Comparison of ENCODE assay signal across 16 cellular contexts in genomic region chr14:87712386-87713113, GRCh38.
A peak's percentile ranks its signal among the peaks of the same experiment; 100 is the strongest.
DNase-seq lines count a peak whose midpoint lies in the region; ATAC-seq and TF ChIP-seq lines count a peak whose summit lies in the region.
"Had no signal": no experiment of that assay in that cellular context is flagged by ENCODE, and none has a peak within 500 bp of the region (broad histone marks: within the 10 kb centered on the region; RNA-seq: fewer than 3 reads in every experiment).

No MANE protein-coding gene starts in this region.

- no peak overlapping the region for H3K4ac ChIP-seq in neuronal stem cell (ENCODE audit: low read length)

- H3K36me3 Mint-ChIP-seq in endodermal cell (ENCODE audit: low read depth): no peaks in the 10 kb centered on the region
- H3K36me3 Mint-ChIP-seq in CD4-positive, alpha-beta T cell (ENCODE audit: low read depth): no peaks in the 10 kb centered on the region
- H3K36me3 Mint-ChIP-seq: IgD-negative memory B cell had no signal

- H3K4me2 ChIP-seq in neural cell (ENCODE audit: low read length): no peak overlapping the region
- no peak overlapping the region for H3K4me2 ChIP-seq in neuronal stem cell (ENCODE audit: insufficient read depth, low read length, poor library complexity, severe bottlenecking)

- H2BK12ac ChIP-seq in neuronal stem cell (ENCODE audit: low read length): no peak overlapping the region

- no peak overlapping the region for H2BK15ac ChIP-seq in neuronal stem cell (ENCODE audit: low read length)

- H3K79me2 ChIP-seq in neural cell (replicated peaks; ENCODE audit: insufficient read depth, low read length): no peaks in the 10 kb centered on the region

- 73 to 83% methylated on average over 1 to 6 of the region's 6 CpGs for WGBS in endodermal cell (ENCODE audit: insufficient coverage in 1 of 2, insufficient read length in 1 of 2), 2 experiments
- WGBS in neuronal stem cell (ENCODE audit: extremely low coverage in 2 of 2, insufficient read length in 2 of 2, insufficient replicate concordance in 1 of 2), 2 donors: no CpG with 5 or more reads among the region's 6 CpGs

- intact Hi-C loops in CD4-positive, alpha-beta T cell (cut with DNase I, micrococcal nuclease): no loop called here

- peak; percentile 47 for DNase-seq in D341Med (ENCODE audit: low spot score)
- DNase-seq in NCI-H1694 treated with DMSO at 0.1 percent for 48 hours (lab: John Stamatoyannopoulos, UW): peak; percentile 83
- peak; percentile 61 for DNase-seq in endodermal cell
- DNase-seq in CD4-positive, alpha-beta T cell: no peak
- no peak for DNase-seq in neuronal stem cell (ENCODE audit: low spot score)
- DNase-seq: activated CD8-positive, alpha-beta T cell treated with anti-CD3 and anti-CD28 coated beads for 36 hours; central memory CD4-positive, alpha-beta T cell; effector memory CD8-positive, alpha-beta T cell; testis had no signal

- H3K9ac ChIP-seq in endodermal cell (ENCODE audit: extremely low read depth, low read length, poor library complexity, severe bottlenecking): no peak overlapping the region
- H3K9ac ChIP-seq in neural cell (ENCODE audit: low read length): no peak overlapping the region
- H3K9ac ChIP-seq in neuronal stem cell (ENCODE audit: low read depth, low read length, poor library complexity): no peak overlapping the region

- peaks cover 10% of the 10 kb centered on the region for H3K27me3 Mint-ChIP-seq in endodermal cell (ENCODE audit: insufficient read depth)
- H3K27me3 Mint-ChIP-seq in CD4-positive, alpha-beta T cell: peaks cover 6% of the 10 kb centered on the region
- H3K27me3 Mint-ChIP-seq: activated CD8-positive, alpha-beta T cell treated with anti-CD3 and anti-CD28 coated beads for 36 hours; effector memory CD8-positive, alpha-beta T cell; IgD-negative memory B cell had no signal

- peak; percentile 72 for TF ChIP-seq RAD21 in neural cell (conservative IDR thresholded peaks at IDR 0.05)

- no peaks in the 10 kb centered on the region for H3K9me2 ChIP-seq in neural cell (ENCODE audit: insufficient read depth, low read length)

- no peak overlapping the region for H3K14ac ChIP-seq in neuronal stem cell (ENCODE audit: low read length)

- peak; percentile 69 for TF ChIP-seq CTCF in endodermal cell (conservative IDR thresholded peaks at IDR 0.05)
- TF ChIP-seq CTCF in neural cell (IDR thresholded peaks at IDR 0.05; ENCODE audit: poor library complexity, severe bottlenecking): peak; percentile 64
- no peak for TF ChIP-seq CTCF in CD4-positive, alpha-beta T cell (IDR thresholded peaks at IDR 0.05)

- TF ChIP-seq EP300 in neural cell (conservative IDR thresholded peaks at IDR 0.05; ENCODE audit: poor library complexity, severe bottlenecking): no peak

- H2BK5ac ChIP-seq in neuronal stem cell (ENCODE audit: low read length): no peak overlapping the region

- H3K9me3 ChIP-seq in endodermal cell (ENCODE audit: control insufficient read depth, low read length): no peaks in the 10 kb centered on the region
- no peaks in the 10 kb centered on the region for H3K9me3 ChIP-seq in neural cell (ENCODE audit: low read length)
- H3K9me3 ChIP-seq in CD4-positive, alpha-beta T cell (ENCODE audit: control insufficient read depth, low read length): no peaks in the 10 kb centered on the region
- no peaks in the 10 kb centered on the region for H3K9me3 ChIP-seq in neuronal stem cell (replicated peaks in 1 of 2; ENCODE audit: control insufficient read depth in 2 of 2, insufficient read depth in 1 of 2, low read depth in 1 of 2, low read length in 2 of 2)
- H3K9me3 ChIP-seq: neutrophil, testis had no signal

- H4K91ac ChIP-seq in neuronal stem cell (ENCODE audit: low read depth, low read length, poor library complexity): no peak overlapping the region

- H3K18ac ChIP-seq in neuronal stem cell (ENCODE audit: low read length): no peak overlapping the region

- no peaks in the 10 kb centered on the region for H3K36me3 ChIP-seq in endodermal cell (ENCODE audit: control insufficient read depth, insufficient read depth, low read length)
- H3K36me3 ChIP-seq in neural cell (ENCODE audit: insufficient read depth, low read length): no peaks in the 10 kb centered on the region
- H3K36me3 ChIP-seq in neuronal stem cell (replicated peaks in 1 of 2; ENCODE audit: control insufficient read depth in 2 of 2, insufficient read depth in 2 of 2, low read length in 2 of 2): no peaks in the 10 kb centered on the region
- H3K36me3 ChIP-seq: neutrophil had no signal

- H3K9me3 Mint-ChIP-seq in endodermal cell: no peaks in the 10 kb centered on the region
- no peaks in the 10 kb centered on the region for H3K9me3 Mint-ChIP-seq in CD4-positive, alpha-beta T cell
- H3K9me3 Mint-ChIP-seq: activated CD8-positive, alpha-beta T cell treated with anti-CD3 and anti-CD28 coated beads for 36 hours; effector memory CD8-positive, alpha-beta T cell had no signal

- H3K4me1 ChIP-seq in endodermal cell (ENCODE audit: control insufficient read depth, insufficient read depth, low read length): no peaks in the 10 kb centered on the region
- H3K4me1 ChIP-seq in neuronal stem cell (ENCODE audit: control insufficient read depth in 2 of 2, insufficient read depth in 1 of 2, low read depth in 1 of 2, low read length in 2 of 2): no peaks in the 10 kb centered on the region
- H3K4me1 ChIP-seq: testis had no signal

- no peaks in the 10 kb centered on the region for H3K79me1 ChIP-seq in neuronal stem cell (ENCODE audit: low read depth, low read length)

- ATAC-seq in CD4-positive, alpha-beta T cell (ENCODE audit: poor library complexity): no peak
- ATAC-seq in GM19328 (IDR thresholded peaks at IDR 0.05; ENCODE audit: unreplicated experiment) (no peak), GM19463 (IDR thresholded peaks at IDR 0.05; ENCODE audit: unreplicated experiment) (no peak)
- ATAC-seq: activated CD8-positive, alpha-beta T cell treated with anti-CD3 and anti-CD28 coated beads for 36 hours; effector memory CD8-positive, alpha-beta T cell; Panc1 had no signal

- peaks cover 3% of the 10 kb centered on the region for H3K4me1 Mint-ChIP-seq in endodermal cell
- no peaks in the 10 kb centered on the region for H3K4me1 Mint-ChIP-seq in CD4-positive, alpha-beta T cell (ENCODE audit: low read depth)
- H3K4me1 Mint-ChIP-seq: IgD-negative memory B cell had no signal

- H3K27ac ChIP-seq in endodermal cell (ENCODE audit: low read depth, low read length) (no peak overlapping the region), neural cell (ENCODE audit: low read length) (no peak overlapping the region), neuronal stem cell (replicated peaks; ENCODE audit: low read length) (no peak overlapping the region)
- H3K27ac ChIP-seq in CD4-positive, alpha-beta T cell (ENCODE audit: low read depth, low read length): no peak overlapping the region
- H3K27ac ChIP-seq: C4-2B, neutrophil, testis had no signal

- H3K4me3 Mint-ChIP-seq in endodermal cell: no peak overlapping the region
- no peak overlapping the region for H3K4me3 Mint-ChIP-seq in CD4-positive, alpha-beta T cell
- H3K4me3 Mint-ChIP-seq: activated CD8-positive, alpha-beta T cell treated with anti-CD3 and anti-CD28 coated beads for 36 hours; effector memory CD8-positive, alpha-beta T cell; IgD-negative memory B cell had no signal

- no peak overlapping the region for H2AK5ac ChIP-seq in neuronal stem cell (ENCODE audit: low read depth, low read length)

- H2BK120ac ChIP-seq in neuronal stem cell (ENCODE audit: low read depth, low read length): no peak overlapping the region

- H4K8ac ChIP-seq in neuronal stem cell (ENCODE audit: low read depth, low read length): no peak overlapping the region

- H2AFZ ChIP-seq in neural cell (ENCODE audit: low read depth, low read length) (no peak overlapping the region), neuronal stem cell (ENCODE audit: low read length) (no peak overlapping the region)

- no peak overlapping the region for H3K27ac Mint-ChIP-seq in endodermal cell
- no peak overlapping the region for H3K27ac Mint-ChIP-seq in CD4-positive, alpha-beta T cell
- H3K27ac Mint-ChIP-seq: activated CD8-positive, alpha-beta T cell treated with anti-CD3 and anti-CD28 coated beads for 36 hours; effector memory CD8-positive, alpha-beta T cell; IgD-negative memory B cell had no signal

- no peaks in the 10 kb centered on the region for H4K20me1 ChIP-seq in neural cell (ENCODE audit: insufficient read depth)

- H3K27me3 ChIP-seq in endodermal cell (ENCODE audit: control insufficient read depth, insufficient read depth, low read length, poor library complexity, severe bottlenecking) (no peaks in the 10 kb centered on the region), neural cell (ENCODE audit: insufficient read depth, low read depth, low read length) (no peaks in the 10 kb centered on the region), neuronal stem cell (ENCODE audit: control insufficient read depth in 3 of 3, insufficient read depth in 3 of 3, low read depth in 1 of 3, low read length in 3 of 3) (no peaks in the 10 kb centered on the region)
- no peaks in the 10 kb centered on the region for H3K27me3 ChIP-seq in CD4-positive, alpha-beta T cell (ENCODE audit: control insufficient read depth, insufficient read depth, low read length)
- H3K27me3 ChIP-seq: neutrophil, testis had no signal

- H3K23ac ChIP-seq in neuronal stem cell (ENCODE audit: low read depth, low read length, poor library complexity): no peak overlapping the region

- POLR2A ChIA-PET in CD4-positive, alpha-beta T cell (lab: Charles Lee): no interaction called here

- H3F3A ChIP-seq in neural cell (ENCODE audit: insufficient read depth, low read length, poor library complexity, severe bottlenecking): no peaks in the 10 kb centered on the region

- no peak overlapping the region for H3K4me3 ChIP-seq in endodermal cell (ENCODE audit: low read length)
- H3K4me3 ChIP-seq in neural cell (ENCODE audit: low read length): no peak overlapping the region
- H3K4me3 ChIP-seq in neuronal stem cell (ENCODE audit: low read length in 2 of 2): no peak overlapping the region
- H3K4me3 ChIP-seq: testis had no signal

- CTCF ChIA-PET in CD4-positive, alpha-beta T cell (lab: Charles Lee): no interaction called here

TF ChIP-seq in neural cell, 6 proteins besides CTCF, POLR2A, EP300 and RAD21 (continues in another document):
- TF ChIP-seq TAF1 (IDR thresholded peaks at IDR 0.05; ENCODE audit: low read depth): no peak
- peak; percentile 58 for TF ChIP-seq SMC3 (conservative IDR thresholded peaks at IDR 0.05; ENCODE audit: poor library complexity)
- TF ChIP-seq EZH2 (IDR thresholded peaks at IDR 0.05; ENCODE audit: borderline replicate concordance, insufficient read depth, low read length, poor library complexity, severe bottlenecking): no peak

Comparison
In these comparisons a context has a peak if more than half of its experiments do, and no peak if none do; other contexts are left out.
1. DNase-seq: peak in D341Med (single experiment), NCI-H1694 treated with DMSO at 0.1 percent for 48 hours (single experiment) and endodermal cell (single experiment); none in CD4-positive, alpha-beta T cell (0 of 10) and neuronal stem cell (single experiment).